In the genomic region with DNA sequence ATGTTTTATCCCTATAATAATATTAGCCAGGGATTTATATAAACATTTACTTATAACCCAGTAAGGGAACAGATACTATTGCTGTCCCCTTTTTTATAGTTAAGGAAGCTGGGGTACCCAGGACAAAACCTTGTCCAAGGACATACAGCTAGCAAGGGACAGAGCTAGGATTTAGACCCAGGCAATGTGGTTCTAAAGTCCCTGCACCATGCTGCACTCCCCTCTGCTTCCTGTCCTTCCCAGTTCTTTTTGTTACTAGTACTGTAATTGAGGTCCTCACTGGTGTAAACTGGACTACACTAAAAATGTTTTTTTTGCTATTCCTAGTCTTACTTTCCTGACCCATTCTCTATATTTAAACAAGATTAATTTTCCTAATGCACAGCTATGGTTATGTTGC, we compare ENCODE assay signal across 26 cellular contexts.
"Had no signal": no experiment of that assay in that cellular context is flagged by ENCODE, and none has a peak within 500 bp of the region (broad histone marks: within the 10 kb centered on the region; RNA-seq: fewer than 3 reads in every experiment).

No MANE protein-coding gene starts in this region.

- H3K27me3 Mint-ChIP-seq: activated naive CD8-positive, alpha-beta T cell treated with anti-CD3 and anti-CD28 coated beads for 36 hours; natural killer cell treated with Interleukin-12 subunit alpha and Interleukin-12 subunit beta and Interleukin-15 and Interleukin-18, amount 100 ng/mL, for 72 hours; type B pancreatic cell had no signal

- H3K4me3 Mint-ChIP-seq: activated naive CD4-positive, alpha-beta T cell treated with anti-CD3 and anti-CD28 coated beads for 36 hours; activated naive CD8-positive, alpha-beta T cell treated with anti-CD3 and anti-CD28 coated beads for 36 hours; activated T-helper 1 cell treated with anti-CD3 and anti-CD28 coated beads, Interleukin-12 subunit alpha, Interleukin-12 subunit beta, Interleukin-2, Interleukin-4 antibody, amounts not matched to agents 30 ng/mL and 10 ng/mL and 1 ng/mL, durations not matched to agents 14 hours and 24 hours and 36 hours; natural killer cell treated with Interleukin-12 subunit alpha and Interleukin-12 subunit beta and Interleukin-15 and Interleukin-18, amount 100 ng/mL, for 72 hours; type B pancreatic cell had no signal

- DNase-seq: activated CD4-positive, alpha-beta T cell treated with anti-CD3 and anti-CD28 coated beads for 4 hours; activated CD4-positive, alpha-beta T cell treated with anti-CD3 and anti-CD28 coated beads, Interleukin-2, amount 50 U/mL, for 4 hours; activated effector memory CD4-positive, alpha-beta T cell treated with anti-CD3 and anti-CD28 coated beads, Interleukin-2, amount 50 U/mL, for 16 hours; activated naive CD4-positive, alpha-beta T cell treated with anti-CD3 and anti-CD28 coated beads for 36 hours; activated naive CD8-positive, alpha-beta T cell treated with anti-CD3 and anti-CD28 coated beads for 36 hours; activated T-cell treated with anti-CD3 and anti-CD28 coated beads for 4 hours; adrenal gland; aorta; body of pancreas; cerebellar nuclear complex; dorsolateral prefrontal cortex; effector memory CD4-positive, alpha-beta T cell; erythroblast; foreskin fibroblast; heart left ventricle; lower lobe of right lung; mesendoderm; mucosa of descending colon; ovary; psoas muscle; right cardiac atrium; stimulated activated naive CD8-positive, alpha-beta T cell treated with anti-CD3 and anti-CD28 coated beads, Interleukin-15, Interleukin-2, amounts not matched to agents 100 U/mL and 50 U/mL, for 24 hours; T-helper 1 cell had no signal

- H3K27ac Mint-ChIP-seq: activated naive CD4-positive, alpha-beta T cell treated with anti-CD3 and anti-CD28 coated beads for 36 hours; activated naive CD8-positive, alpha-beta T cell treated with anti-CD3 and anti-CD28 coated beads for 36 hours; activated T-helper 1 cell treated with anti-CD3 and anti-CD28 coated beads, Interleukin-12 subunit alpha, Interleukin-12 subunit beta, Interleukin-2, Interleukin-4 antibody, amounts not matched to agents 30 ng/mL and 10 ng/mL and 1 ng/mL, durations not matched to agents 14 hours and 24 hours and 36 hours; type B pancreatic cell had no signal

- H3K9me3 Mint-ChIP-seq: activated naive CD4-positive, alpha-beta T cell treated with anti-CD3 and anti-CD28 coated beads for 36 hours; activated naive CD8-positive, alpha-beta T cell treated with anti-CD3 and anti-CD28 coated beads for 36 hours; activated T-helper 1 cell treated with anti-CD3 and anti-CD28 coated beads, Interleukin-12 subunit alpha, Interleukin-12 subunit beta, Interleukin-2, Interleukin-4 antibody, amounts not matched to agents 30 ng/mL and 10 ng/mL and 1 ng/mL, durations not matched to agents 14 hours and 24 hours and 36 hours; natural killer cell treated with Interleukin-12 subunit alpha and Interleukin-12 subunit beta and Interleukin-15 and Interleukin-18, amount 100 ng/mL, for 72 hours had no signal

- ATAC-seq: body of pancreas; heart left ventricle; lower lobe of right lung; mucosa of descending colon; natural killer cell treated with Interleukin-12 subunit alpha and Interleukin-12 subunit beta and Interleukin-15 and Interleukin-18, amount 100 ng/mL, for 72 hours; psoas muscle; right cardiac atrium; stimulated activated naive CD8-positive, alpha-beta T cell treated with anti-CD3 and anti-CD28 coated beads, Interleukin-15, Interleukin-2, amounts not matched to agents 100 U/mL and 50 U/mL, for 24 hours had no signal
